1 cellular context compared by ENCODE assay signal in the genomic region with DNA sequence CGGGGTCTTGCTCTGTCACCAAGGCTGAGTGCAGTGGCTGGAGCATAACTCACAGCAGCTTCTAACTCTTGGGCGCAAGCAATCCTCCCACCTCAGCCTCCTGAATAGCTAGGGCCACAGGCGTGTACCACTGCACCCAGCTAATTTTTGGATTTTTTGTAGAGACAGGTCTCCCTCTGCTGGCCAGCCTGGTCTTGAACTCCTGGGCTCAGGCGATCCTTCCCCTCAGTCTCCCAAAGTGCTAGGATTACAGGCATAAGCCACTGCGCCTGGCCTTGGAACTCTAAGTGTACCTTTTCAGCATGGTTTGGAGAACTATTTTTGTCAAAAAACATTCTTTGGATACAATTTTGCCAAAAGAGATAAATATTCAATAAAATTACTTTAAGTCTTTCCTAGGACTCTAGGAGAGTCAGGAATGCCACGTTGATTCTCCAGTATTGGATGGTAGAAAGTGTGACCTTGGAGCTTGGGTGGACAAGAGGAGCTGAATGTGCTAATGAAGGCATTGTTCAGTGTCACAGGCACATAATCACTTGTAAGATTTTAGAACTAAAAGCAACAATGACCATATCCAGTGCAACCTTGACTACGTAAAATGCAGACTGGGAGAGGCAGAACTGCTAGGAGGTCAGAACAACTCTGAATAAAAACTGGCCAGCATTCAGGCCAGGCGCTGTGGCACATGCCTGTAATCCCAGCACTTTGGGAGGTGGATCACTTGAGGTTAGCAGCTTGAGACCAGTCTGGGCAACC.
TF ChIP-seq lines count a peak whose summit lies in the region.

No MANE protein-coding gene starts in this region.

TF ChIP-seq in K562, 482 proteins besides CTCF, POLR2A, EP300 and RAD21:
- TF ChIP-seq ZNF12 (CRISPR knock-in tag; IDR thresholded peaks at IDR 0.05) (no peak), XRCC5 (IDR thresholded peaks at IDR 0.05; ENCODE audit: low read depth, low read length) (no peak), POLR2AphosphoS5 (IDR thresholded peaks at IDR 0.05; ENCODE audit: control insufficient read depth, insufficient read depth, low read depth, low read length) (peak; percentile 14; the same call in 1 of the 2 replicates), SMC3 (conservative IDR thresholded peaks at IDR 0.05; ENCODE audit: insufficient read depth, low read depth, low read length) (0 out of 2 replicates have a peak, but pooled peaks have one; percentile 45), ZNF384 (IDR thresholded peaks at IDR 0.05; ENCODE audit: low read depth, low read length) (0 out of 2 replicates have a peak, but pooled peaks have one; percentile 25), NR2C2 (CRISPR knock-in tag; IDR thresholded peaks at IDR 0.05) (no peak), NR2C2 (tag; IDR thresholded peaks at IDR 0.05) (no peak), ZNF668 (CRISPR knock-in tag; IDR thresholded peaks at IDR 0.05) (no peak), FOS (IDR thresholded peaks at IDR 0.05; ENCODE audit: extremely low read depth, insufficient read length) (no peak), HDAC8 (tag; IDR thresholded peaks at IDR 0.05) (no peak), ZNF436 (CRISPR knock-in tag; IDR thresholded peaks at IDR 0.05) (no peak), TAF15 (IDR thresholded peaks at IDR 0.05; ENCODE audit: low read depth, low read length) (no peak), TRIM28 (IDR thresholded peaks at IDR 0.05) (no peak), ZNF644 (tag; IDR thresholded peaks at IDR 0.05; ENCODE audit: low read depth) (no peak), NEUROD1 (IDR thresholded peaks at IDR 0.05; ENCODE audit: borderline replicate concordance, low read depth, low read length, partially characterized antibody) (no peak), ZNF583 (CRISPR knock-in tag; IDR thresholded peaks at IDR 0.05) (no peak)
- TF ChIP-seq, protein P1, sequence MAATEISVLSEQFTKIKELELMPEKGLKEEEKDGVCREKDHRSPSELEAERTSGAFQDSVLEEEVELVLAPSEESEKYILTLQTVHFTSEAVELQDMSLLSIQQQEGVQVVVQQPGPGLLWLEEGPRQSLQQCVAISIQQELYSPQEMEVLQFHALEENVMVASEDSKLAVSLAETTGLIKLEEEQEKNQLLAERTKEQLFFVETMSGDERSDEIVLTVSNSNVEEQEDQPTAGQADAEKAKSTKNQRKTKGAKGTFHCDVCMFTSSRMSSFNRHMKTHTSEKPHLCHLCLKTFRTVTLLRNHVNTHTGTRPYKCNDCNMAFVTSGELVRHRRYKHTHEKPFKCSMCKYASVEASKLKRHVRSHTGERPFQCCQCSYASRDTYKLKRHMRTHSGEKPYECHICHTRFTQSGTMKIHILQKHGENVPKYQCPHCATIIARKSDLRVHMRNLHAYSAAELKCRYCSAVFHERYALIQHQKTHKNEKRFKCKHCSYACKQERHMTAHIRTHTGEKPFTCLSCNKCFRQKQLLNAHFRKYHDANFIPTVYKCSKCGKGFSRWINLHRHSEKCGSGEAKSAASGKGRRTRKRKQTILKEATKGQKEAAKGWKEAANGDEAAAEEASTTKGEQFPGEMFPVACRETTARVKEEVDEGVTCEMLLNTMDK (IDR thresholded peaks at IDR 0.05; ENCODE audit: borderline replicate concordance, insufficient read depth, low read depth, low read length, poor library complexity, severe bottlenecking) = peak; percentile 41
- TF ChIP-seq, protein P2, sequence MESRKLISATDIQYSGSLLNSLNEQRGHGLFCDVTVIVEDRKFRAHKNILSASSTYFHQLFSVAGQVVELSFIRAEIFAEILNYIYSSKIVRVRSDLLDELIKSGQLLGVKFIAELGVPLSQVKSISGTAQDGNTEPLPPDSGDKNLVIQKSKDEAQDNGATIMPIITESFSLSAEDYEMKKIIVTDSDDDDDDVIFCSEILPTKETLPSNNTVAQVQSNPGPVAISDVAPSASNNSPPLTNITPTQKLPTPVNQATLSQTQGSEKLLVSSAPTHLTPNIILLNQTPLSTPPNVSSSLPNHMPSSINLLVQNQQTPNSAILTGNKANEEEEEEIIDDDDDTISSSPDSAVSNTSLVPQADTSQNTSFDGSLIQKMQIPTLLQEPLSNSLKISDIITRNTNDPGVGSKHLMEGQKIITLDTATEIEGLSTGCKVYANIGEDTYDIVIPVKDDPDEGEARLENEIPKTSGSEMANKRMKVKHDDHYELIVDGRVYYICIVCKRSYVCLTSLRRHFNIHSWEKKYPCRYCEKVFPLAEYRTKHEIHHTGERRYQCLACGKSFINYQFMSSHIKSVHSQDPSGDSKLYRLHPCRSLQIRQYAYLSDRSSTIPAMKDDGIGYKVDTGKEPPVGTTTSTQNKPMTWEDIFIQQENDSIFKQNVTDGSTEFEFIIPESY (CRISPR knock-in tag; IDR thresholded peaks at IDR 0.05) = 0 out of 2 replicates have a peak, but pooled peaks have one; percentile 50
- TF ChIP-seq, protein P3, sequence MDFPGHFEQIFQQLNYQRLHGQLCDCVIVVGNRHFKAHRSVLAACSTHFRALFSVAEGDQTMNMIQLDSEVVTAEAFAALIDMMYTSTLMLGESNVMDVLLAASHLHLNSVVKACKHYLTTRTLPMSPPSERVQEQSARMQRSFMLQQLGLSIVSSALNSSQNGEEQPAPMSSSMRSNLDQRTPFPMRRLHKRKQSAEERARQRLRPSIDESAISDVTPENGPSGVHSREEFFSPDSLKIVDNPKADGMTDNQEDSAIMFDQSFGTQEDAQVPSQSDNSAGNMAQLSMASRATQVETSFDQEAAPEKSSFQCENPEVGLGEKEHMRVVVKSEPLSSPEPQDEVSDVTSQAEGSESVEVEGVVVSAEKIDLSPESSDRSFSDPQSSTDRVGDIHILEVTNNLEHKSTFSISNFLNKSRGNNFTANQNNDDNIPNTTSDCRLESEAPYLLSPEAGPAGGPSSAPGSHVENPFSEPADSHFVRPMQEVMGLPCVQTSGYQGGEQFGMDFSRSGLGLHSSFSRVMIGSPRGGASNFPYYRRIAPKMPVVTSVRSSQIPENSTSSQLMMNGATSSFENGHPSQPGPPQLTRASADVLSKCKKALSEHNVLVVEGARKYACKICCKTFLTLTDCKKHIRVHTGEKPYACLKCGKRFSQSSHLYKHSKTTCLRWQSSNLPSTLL (IDR thresholded peaks at IDR 0.05) = no peak
- TF ChIP-seq, protein P4, sequence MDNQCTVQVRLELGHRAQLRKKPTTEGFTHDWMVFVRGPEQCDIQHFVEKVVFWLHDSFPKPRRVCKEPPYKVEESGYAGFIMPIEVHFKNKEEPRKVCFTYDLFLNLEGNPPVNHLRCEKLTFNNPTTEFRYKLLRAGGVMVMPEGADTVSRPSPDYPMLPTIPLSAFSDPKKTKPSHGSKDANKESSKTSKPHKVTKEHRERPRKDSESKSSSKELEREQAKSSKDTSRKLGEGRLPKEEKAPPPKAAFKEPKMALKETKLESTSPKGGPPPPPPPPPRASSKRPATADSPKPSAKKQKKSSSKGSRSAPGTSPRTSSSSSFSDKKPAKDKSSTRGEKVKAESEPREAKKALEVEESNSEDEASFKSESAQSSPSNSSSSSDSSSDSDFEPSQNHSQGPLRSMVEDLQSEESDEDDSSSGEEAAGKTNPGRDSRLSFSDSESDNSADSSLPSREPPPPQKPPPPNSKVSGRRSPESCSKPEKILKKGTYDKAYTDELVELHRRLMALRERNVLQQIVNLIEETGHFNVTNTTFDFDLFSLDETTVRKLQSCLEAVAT (IDR thresholded peaks at IDR 0.05) = no peak
- TF ChIP-seq, protein P5, sequence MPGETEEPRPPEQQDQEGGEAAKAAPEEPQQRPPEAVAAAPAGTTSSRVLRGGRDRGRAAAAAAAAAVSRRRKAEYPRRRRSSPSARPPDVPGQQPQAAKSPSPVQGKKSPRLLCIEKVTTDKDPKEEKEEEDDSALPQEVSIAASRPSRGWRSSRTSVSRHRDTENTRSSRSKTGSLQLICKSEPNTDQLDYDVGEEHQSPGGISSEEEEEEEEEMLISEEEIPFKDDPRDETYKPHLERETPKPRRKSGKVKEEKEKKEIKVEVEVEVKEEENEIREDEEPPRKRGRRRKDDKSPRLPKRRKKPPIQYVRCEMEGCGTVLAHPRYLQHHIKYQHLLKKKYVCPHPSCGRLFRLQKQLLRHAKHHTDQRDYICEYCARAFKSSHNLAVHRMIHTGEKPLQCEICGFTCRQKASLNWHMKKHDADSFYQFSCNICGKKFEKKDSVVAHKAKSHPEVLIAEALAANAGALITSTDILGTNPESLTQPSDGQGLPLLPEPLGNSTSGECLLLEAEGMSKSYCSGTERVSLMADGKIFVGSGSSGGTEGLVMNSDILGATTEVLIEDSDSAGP (CRISPR knock-in tag; IDR thresholded peaks at IDR 0.05) = no peak
- TF ChIP-seq, protein P6, sequence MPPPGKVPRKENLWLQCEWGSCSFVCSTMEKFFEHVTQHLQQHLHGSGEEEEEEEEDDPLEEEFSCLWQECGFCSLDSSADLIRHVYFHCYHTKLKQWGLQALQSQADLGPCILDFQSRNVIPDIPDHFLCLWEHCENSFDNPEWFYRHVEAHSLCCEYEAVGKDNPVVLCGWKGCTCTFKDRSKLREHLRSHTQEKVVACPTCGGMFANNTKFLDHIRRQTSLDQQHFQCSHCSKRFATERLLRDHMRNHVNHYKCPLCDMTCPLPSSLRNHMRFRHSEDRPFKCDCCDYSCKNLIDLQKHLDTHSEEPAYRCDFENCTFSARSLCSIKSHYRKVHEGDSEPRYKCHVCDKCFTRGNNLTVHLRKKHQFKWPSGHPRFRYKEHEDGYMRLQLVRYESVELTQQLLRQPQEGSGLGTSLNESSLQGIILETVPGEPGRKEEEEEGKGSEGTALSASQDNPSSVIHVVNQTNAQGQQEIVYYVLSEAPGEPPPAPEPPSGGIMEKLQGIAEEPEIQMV (tag; conservative IDR thresholded peaks at IDR 0.05; ENCODE audit: low read depth) = no peak
- TF ChIP-seq, protein P7, sequence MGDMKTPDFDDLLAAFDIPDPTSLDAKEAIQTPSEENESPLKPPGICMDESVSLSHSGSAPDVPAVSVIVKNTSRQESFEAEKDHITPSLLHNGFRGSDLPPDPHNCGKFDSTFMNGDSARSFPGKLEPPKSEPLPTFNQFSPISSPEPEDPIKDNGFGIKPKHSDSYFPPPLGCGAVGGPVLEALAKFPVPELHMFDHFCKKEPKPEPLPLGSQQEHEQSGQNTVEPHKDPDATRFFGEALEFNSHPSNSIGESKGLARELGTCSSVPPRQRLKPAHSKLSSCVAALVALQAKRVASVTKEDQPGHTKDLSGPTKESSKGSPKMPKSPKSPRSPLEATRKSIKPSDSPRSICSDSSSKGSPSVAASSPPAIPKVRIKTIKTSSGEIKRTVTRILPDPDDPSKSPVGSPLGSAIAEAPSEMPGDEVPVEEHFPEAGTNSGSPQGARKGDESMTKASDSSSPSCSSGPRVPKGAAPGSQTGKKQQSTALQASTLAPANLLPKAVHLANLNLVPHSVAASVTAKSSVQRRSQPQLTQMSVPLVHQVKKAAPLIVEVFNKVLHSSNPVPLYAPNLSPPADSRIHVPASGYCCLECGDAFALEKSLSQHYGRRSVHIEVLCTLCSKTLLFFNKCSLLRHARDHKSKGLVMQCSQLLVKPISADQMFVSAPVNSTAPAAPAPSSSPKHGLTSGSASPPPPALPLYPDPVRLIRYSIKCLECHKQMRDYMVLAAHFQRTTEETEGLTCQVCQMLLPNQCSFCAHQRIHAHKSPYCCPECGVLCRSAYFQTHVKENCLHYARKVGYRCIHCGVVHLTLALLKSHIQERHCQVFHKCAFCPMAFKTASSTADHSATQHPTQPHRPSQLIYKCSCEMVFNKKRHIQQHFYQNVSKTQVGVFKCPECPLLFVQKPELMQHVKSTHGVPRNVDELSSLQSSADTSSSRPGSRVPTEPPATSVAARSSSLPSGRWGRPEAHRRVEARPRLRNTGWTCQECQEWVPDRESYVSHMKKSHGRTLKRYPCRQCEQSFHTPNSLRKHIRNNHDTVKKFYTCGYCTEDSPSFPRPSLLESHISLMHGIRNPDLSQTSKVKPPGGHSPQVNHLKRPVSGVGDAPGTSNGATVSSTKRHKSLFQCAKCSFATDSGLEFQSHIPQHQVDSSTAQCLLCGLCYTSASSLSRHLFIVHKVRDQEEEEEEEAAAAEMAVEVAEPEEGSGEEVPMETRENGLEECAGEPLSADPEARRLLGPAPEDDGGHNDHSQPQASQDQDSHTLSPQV (IDR thresholded peaks at IDR 0.05) = no peak
- TF ChIP-seq, protein P8, sequence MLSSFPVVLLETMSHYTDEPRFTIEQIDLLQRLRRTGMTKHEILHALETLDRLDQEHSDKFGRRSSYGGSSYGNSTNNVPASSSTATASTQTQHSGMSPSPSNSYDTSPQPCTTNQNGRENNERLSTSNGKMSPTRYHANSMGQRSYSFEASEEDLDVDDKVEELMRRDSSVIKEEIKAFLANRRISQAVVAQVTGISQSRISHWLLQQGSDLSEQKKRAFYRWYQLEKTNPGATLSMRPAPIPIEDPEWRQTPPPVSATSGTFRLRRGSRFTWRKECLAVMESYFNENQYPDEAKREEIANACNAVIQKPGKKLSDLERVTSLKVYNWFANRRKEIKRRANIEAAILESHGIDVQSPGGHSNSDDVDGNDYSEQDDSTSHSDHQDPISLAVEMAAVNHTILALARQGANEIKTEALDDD (IDR thresholded peaks at IDR 0.05) = no peak
- TF ChIP-seq, protein P9, sequence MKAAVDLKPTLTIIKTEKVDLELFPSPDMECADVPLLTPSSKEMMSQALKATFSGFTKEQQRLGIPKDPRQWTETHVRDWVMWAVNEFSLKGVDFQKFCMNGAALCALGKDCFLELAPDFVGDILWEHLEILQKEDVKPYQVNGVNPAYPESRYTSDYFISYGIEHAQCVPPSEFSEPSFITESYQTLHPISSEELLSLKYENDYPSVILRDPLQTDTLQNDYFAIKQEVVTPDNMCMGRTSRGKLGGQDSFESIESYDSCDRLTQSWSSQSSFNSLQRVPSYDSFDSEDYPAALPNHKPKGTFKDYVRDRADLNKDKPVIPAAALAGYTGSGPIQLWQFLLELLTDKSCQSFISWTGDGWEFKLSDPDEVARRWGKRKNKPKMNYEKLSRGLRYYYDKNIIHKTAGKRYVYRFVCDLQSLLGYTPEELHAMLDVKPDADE (conservative IDR thresholded peaks at IDR 0.05; ENCODE audit: control insufficient read depth, low read depth, low read length) = 0 out of 2 replicates have a peak, but pooled peaks have one; percentile 31
- TF ChIP-seq, protein P10, sequence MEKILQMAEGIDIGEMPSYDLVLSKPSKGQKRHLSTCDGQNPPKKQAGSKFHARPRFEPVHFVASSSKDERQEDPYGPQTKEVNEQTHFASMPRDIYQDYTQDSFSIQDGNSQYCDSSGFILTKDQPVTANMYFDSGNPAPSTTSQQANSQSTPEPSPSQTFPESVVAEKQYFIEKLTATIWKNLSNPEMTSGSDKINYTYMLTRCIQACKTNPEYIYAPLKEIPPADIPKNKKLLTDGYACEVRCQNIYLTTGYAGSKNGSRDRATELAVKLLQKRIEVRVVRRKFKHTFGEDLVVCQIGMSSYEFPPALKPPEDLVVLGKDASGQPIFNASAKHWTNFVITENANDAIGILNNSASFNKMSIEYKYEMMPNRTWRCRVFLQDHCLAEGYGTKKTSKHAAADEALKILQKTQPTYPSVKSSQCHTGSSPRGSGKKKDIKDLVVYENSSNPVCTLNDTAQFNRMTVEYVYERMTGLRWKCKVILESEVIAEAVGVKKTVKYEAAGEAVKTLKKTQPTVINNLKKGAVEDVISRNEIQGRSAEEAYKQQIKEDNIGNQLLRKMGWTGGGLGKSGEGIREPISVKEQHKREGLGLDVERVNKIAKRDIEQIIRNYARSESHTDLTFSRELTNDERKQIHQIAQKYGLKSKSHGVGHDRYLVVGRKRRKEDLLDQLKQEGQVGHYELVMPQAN (IDR thresholded peaks at IDR 0.05; ENCODE audit: borderline replicate concordance) = no peak
- TF ChIP-seq, protein P11, sequence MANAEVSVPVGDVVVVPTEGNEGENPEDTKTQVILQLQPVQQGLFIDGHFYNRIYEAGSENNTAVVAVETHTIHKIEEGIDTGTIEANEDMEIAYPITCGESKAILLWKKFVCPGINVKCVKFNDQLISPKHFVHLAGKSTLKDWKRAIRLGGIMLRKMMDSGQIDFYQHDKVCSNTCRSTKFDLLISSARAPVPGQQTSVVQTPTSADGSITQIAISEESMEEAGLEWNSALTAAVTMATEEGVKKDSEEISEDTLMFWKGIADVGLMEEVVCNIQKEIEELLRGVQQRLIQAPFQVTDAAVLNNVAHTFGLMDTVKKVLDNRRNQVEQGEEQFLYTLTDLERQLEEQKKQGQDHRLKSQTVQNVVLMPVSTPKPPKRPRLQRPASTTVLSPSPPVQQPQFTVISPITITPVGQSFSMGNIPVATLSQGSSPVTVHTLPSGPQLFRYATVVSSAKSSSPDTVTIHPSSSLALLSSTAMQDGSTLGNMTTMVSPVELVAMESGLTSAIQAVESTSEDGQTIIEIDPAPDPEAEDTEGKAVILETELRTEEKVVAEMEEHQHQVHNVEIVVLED (CRISPR knock-in tag; IDR thresholded peaks at IDR 0.05) = no peak
TF ChIP-seq in K562: peak in this region for 6.
